In genomic region chr10:101282937-101283336, GRCh38 we compare ENCODE assay signal across 32 cellular contexts. TPM values are rescaled to one million over a fixed set of nuclear protein-coding genes. Genes with fewer than 3 reads are reported as not detected.
"Had no signal": no experiment of that assay in that cellular context is flagged by ENCODE, and none has a peak within 500 bp of the region (broad histone marks: within the 10 kb centered on the region; RNA-seq: fewer than 3 reads in every experiment).

No MANE protein-coding gene starts in this region.

- H3K27ac Mint-ChIP-seq: activated CD8-positive, alpha-beta T cell treated with anti-CD3 and anti-CD28 coated beads for 36 hours; activated naive CD8-positive, alpha-beta T cell treated with anti-CD3 and anti-CD28 coated beads for 36 hours; naive thymus-derived CD4-positive, alpha-beta T cell had no signal

- H3K79me2 ChIP-seq: hepatocyte had no signal

- H3K4me3 ChIP-seq: adrenal gland, body of pancreas, cardiac muscle cell, colonic mucosa, gastrocnemius medialis, hepatocyte, right lobe of liver, transverse colon had no signal

- H2AFZ ChIP-seq: hepatocyte had no signal

- H3K27ac ChIP-seq: adrenal gland, body of pancreas, cardiac muscle cell, colonic mucosa, gastrocnemius medialis, hepatocyte, right lobe of liver, transverse colon had no signal

- H3K9me3 Mint-ChIP-seq: activated CD8-positive, alpha-beta T cell treated with anti-CD3 and anti-CD28 coated beads for 36 hours; activated naive CD8-positive, alpha-beta T cell treated with anti-CD3 and anti-CD28 coated beads for 36 hours; neural crest cell had no signal

- H3K4me1 ChIP-seq: adrenal gland, body of pancreas, colonic mucosa, gastrocnemius medialis, right lobe of liver had no signal

- FAIRE-seq: kidney had no signal

- H3K4me2 ChIP-seq: hepatocyte had no signal

- ATAC-seq: activated CD8-positive, alpha-beta T cell treated with anti-CD3 and anti-CD28 coated beads for 36 hours; body of pancreas; gastrocnemius medialis; left colon; naive thymus-derived CD4-positive, alpha-beta T cell; right lobe of liver had no signal

- H3K36me3 ChIP-seq: adrenal gland, cardiac muscle cell, colonic mucosa, gastrocnemius medialis, right lobe of liver, transverse colon had no signal

- H3K4me3 Mint-ChIP-seq: activated CD8-positive, alpha-beta T cell treated with anti-CD3 and anti-CD28 coated beads for 36 hours; activated naive CD8-positive, alpha-beta T cell treated with anti-CD3 and anti-CD28 coated beads for 36 hours; neural crest cell had no signal

- H3K36me3 Mint-ChIP-seq: activated naive CD8-positive, alpha-beta T cell treated with anti-CD3 and anti-CD28 coated beads for 36 hours had no signal

- DNase-seq: activated CD4-positive, alpha-beta T cell treated with anti-CD3 and anti-CD28 coated beads for 1 hour; activated CD4-positive, alpha-beta T cell treated with anti-CD3 and anti-CD28 coated beads, Interleukin-2, amount 50 U/mL, for 1 hour; activated CD8-positive, alpha-beta T cell treated with anti-CD3 and anti-CD28 coated beads for 36 hours; activated naive CD4-positive, alpha-beta T cell; activated naive CD8-positive, alpha-beta T cell treated with anti-CD3 and anti-CD28 coated beads for 36 hours; activated T-cell treated with anti-CD3 and anti-CD28 coated beads, Interleukin-2, amount 50 U/mL, for 48 hours; adrenal gland; aorta; body of pancreas; cerebellar nuclear complex; colonic mucosa; effector memory CD4-positive, alpha-beta T cell; erythroblast; gastrocnemius medialis; kidney; left colon; midbrain; naive thymus-derived CD4-positive, alpha-beta T cell; right lobe of liver; stimulated activated CD4-positive, alpha-beta T cell treated with anti-CD3 and anti-CD28 coated beads, Interleukin-2, amount 100 ng/mL, for 48 hours; stimulated activated naive CD4-positive, alpha-beta T cell treated with Interleukin-2 at 50 U/mL for 16 hours; T-helper 2 cell; transverse colon had no signal

- H3K9me3 ChIP-seq: adrenal gland, body of pancreas, colonic mucosa, gastrocnemius medialis, right lobe of liver, transverse colon had no signal

RNA-seq across cellular contexts. Expression of gene LBX1, which starts 53.7 kb away (rescaled TPM):
- total RNA-seq: activated CD8-positive, alpha-beta T cell treated with anti-CD3 and anti-CD28 coated beads for 36 hours; activated naive CD8-positive, alpha-beta T cell treated with anti-CD3 and anti-CD28 coated beads for 36 hours; aorta; body of pancreas; cardiac muscle cell; colonic mucosa; dermis microvascular lymphatic vessel endothelial cell; hepatocyte; kidney; left colon; lower leg skin; naive thymus-derived CD4-positive, alpha-beta T cell; osteocyte; posterior vena cava; right lobe of liver; temporal lobe; transverse colon; urinary bladder had no signal
- polyA plus RNA-seq: adrenal gland; aorta; cardiac muscle cell; hepatocyte; naive thymus-derived CD4-positive, alpha-beta T cell; urinary bladder had no signal
